7 cellular contexts compared by ENCODE assay signal in genomic region chr19:47419037-47419783, GRCh38. TPM values are rescaled to one million over a fixed set of nuclear protein-coding genes. Genes with fewer than 3 reads are reported as not detected.
DNase-seq lines count a peak whose midpoint lies in the region; ATAC-seq, FAIRE-seq and TF ChIP-seq lines count a peak whose summit lies in the region.

MEIS3 (minus strand) TSS chr19:47419527; CDS start chr19:47419081, 446 bp downstream.

- peak; percentile 4 to 19 for ATAC-seq in left cardiac atrium
- ATAC-seq in GM18907 (IDR thresholded peaks at IDR 0.05; ENCODE audit: unreplicated experiment) = no peak

- in situ Hi-C loops in G401 (cut with HindIII; ENCODE audit: low sequenced_read_pairs) = no loop called here

- peak within 1 kb of the TSS in 2 of 3 donors; percentile 29 to 49 for H3K4me3 ChIP-seq in skeletal muscle tissue (ENCODE audit: low read length in 3 of 3)

- H3K36me3 ChIP-seq in skeletal muscle tissue (ENCODE audit: control insufficient read depth in 3 of 3, insufficient read depth in 3 of 3, low read length in 3 of 3) = no peaks in the 10 kb centered on the region

- H3K9me3 ChIP-seq in skeletal muscle tissue (ENCODE audit: control insufficient read depth in 3 of 3, low read length in 3 of 3) = no peaks in the 10 kb centered on the region

- DNase-seq in G401 (ENCODE audit: low spot score) (no peak), SK-N-DZ (ENCODE audit: low spot score) (peak; percentile 61), left cardiac atrium (no peak), NCI-H2171 treated with DMSO at 0.1 percent for 48 hours (lab: John Stamatoyannopoulos, UW) (no peak), GM12892 (ENCODE audit: insufficient read length) (no peak)

- H3K4me1 ChIP-seq in skeletal muscle tissue (ENCODE audit: control insufficient read depth in 3 of 3, insufficient read depth in 3 of 3, low read length in 3 of 3) = peaks cover 6 to 13% (median 6%) of the 10 kb centered on the region in 3 donors

- FAIRE-seq in GM12892 (lab: Jason Lieb, UNC) = no peak

- H3K27ac ChIP-seq in skeletal muscle tissue (ENCODE audit: low read depth, low read length) = no peak within 1 kb of the TSS

- peaks cover 77 to 81% (median 80%) of the 10 kb centered on the region in 3 donors for H3K27me3 ChIP-seq in skeletal muscle tissue (ENCODE audit: control insufficient read depth in 3 of 3, insufficient read depth in 3 of 3, low read length in 3 of 3)

- intact Hi-C loops in left cardiac atrium (cut with DNase I) = no loop called here

- peak within 1 kb of the TSS in 1 of 3 donors; percentile 33 for H3K9ac ChIP-seq in skeletal muscle tissue (ENCODE audit: low read depth in 1 of 3, low read length in 3 of 3)

- TF ChIP-seq POLR2A in GM12892 (IDR thresholded peaks at IDR 0.05; ENCODE audit: low read depth, low read length) = no peak

RNA-seq across cellular contexts. Expression of gene MEIS3, which starts in this region (rescaled TPM):
- 114 and 148 TPM in 2 replicates for total RNA-seq in G401 (2014; rRNA removed; shearing (Covaris generic))
- 61.0 and 64.2 TPM in 2 replicates for polyA plus RNA-seq in SK-N-DZ (2014; cell fraction: cytosol; rRNA removed)
- polyA plus RNA-seq in SK-N-DZ (2014; cell fraction: nucleus; rRNA removed) = 48.3 and 60.9 TPM in 2 replicates
- total RNA-seq in left cardiac atrium (1 to 10 TPM; 5.6 to 7.0 TPM), skeletal muscle tissue (9.4 TPM)
- polyA plus RNA-seq in GM12892 (2012; ENCODE audit: missing spikeins) = not detected

Comparison
In these comparisons a context has a peak if more than half of its experiments do, and no peak if none do; other contexts are left out.
1. RNA of gene MEIS3 (total RNA-seq): 114 to 148 TPM in G401; 9.4 TPM in skeletal muscle tissue (single experiment) and 5.6 to 7.0 TPM in left cardiac atrium; every median in the first group is over 10 times any median in the second.